In the genomic region with DNA sequence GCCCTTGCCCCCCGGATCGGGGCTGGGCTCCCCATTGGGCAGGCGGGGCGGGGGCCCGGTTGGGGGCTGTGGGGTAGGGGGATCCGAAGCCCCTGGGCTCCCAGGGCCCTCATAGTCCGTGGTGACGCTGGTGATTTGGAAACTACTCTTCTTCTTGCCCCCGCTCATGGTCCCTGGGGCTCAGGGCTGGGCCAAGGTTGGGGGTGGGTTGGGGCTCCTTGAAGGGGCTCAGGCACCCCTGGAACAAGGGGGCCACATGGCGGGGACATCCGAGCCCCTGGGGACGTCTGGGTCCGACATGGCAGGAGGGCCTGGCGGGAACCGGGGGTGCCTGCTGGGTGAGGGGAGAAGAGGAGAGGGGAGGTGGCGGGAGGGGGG, we compare ENCODE assay signal across 9 cellular contexts. TPM values are rescaled to one million over a fixed set of nuclear protein-coding genes. Genes with fewer than 3 reads are reported as not detected.
DNase-seq lines count a peak whose midpoint lies in the region; ATAC-seq and TF ChIP-seq lines count a peak whose summit lies in the region.
"Had no signal": no experiment of that assay in that cellular context is flagged by ENCODE, and none has a peak within 500 bp of the region (broad histone marks: within the 10 kb centered on the region; RNA-seq: fewer than 3 reads in every experiment).

No MANE protein-coding gene starts in this region.

- peak overlapping the region; percentile 88 to 100 (median 93) for H3K4me3 Mint-ChIP-seq in naive thymus-derived CD8-positive, alpha-beta T cell

- no peaks in the 10 kb centered on the region for H3K27me3 Mint-ChIP-seq in naive thymus-derived CD8-positive, alpha-beta T cell

- H3K79me2 ChIP-seq in KMS-11 (ENCODE audit: insufficient read depth, low read depth) = peaks cover 25% of the 10 kb centered on the region

- no peak overlapping the region for H2AFZ ChIP-seq in KMS-11 (ENCODE audit: low read depth)

- H3K4me2 ChIP-seq in KMS-11 = peak overlapping the region; percentile 67

- peak overlapping the region; percentile 63 to 96 (median 84) for H3K27ac Mint-ChIP-seq in naive thymus-derived CD8-positive, alpha-beta T cell

- H3K27me3 ChIP-seq in AG04450 (ENCODE audit: control insufficient read depth, insufficient read depth, low read length) = no peaks in the 10 kb centered on the region
- no peaks in the 10 kb centered on the region; the same call in 1 of the 2 replicates for H3K27me3 ChIP-seq in KMS-11 (ENCODE audit: insufficient read depth, low read depth)

- no peaks in the 10 kb centered on the region for H4K20me1 ChIP-seq in KMS-11 (ENCODE audit: insufficient read depth)

- peaks cover 0 to 2% (median 0%) of the 10 kb centered on the region in 9 donors for H3K9me3 Mint-ChIP-seq in naive thymus-derived CD8-positive, alpha-beta T cell

- TF ChIP-seq CTCF in AG04450 (IDR thresholded peaks at IDR 0.05; ENCODE audit: low read depth, low read length) (no peak), KMS-11 (conservative IDR thresholded peaks at IDR 0.05; ENCODE audit: low read depth, low read length) (no peak), coronary artery (IDR thresholded peaks at IDR 0.05) (no peak)

- DNase-seq in AG04450 (ENCODE audit: low read depth, low spot score) (no peak), coronary artery (ENCODE audit: low spot score) (no peak)
- DNase-seq in naive thymus-derived CD8-positive, alpha-beta T cell = no peak
- DNase-seq: SHP77 had no signal

- ATAC-seq in naive thymus-derived CD8-positive, alpha-beta T cell = no peak
- no peak for ATAC-seq in HG02852 (IDR thresholded peaks at IDR 0.05; ENCODE audit: unreplicated experiment)
- ATAC-seq in HG03457 (IDR thresholded peaks at IDR 0.05; ENCODE audit: unreplicated experiment) = no peak
- no peak for ATAC-seq in GM19395 (IDR thresholded peaks at IDR 0.05; ENCODE audit: unreplicated experiment)
- ATAC-seq in GM18861 (IDR thresholded peaks at IDR 0.05; ENCODE audit: unreplicated experiment) = no peak

- H3K4me1 Mint-ChIP-seq in naive thymus-derived CD8-positive, alpha-beta T cell = peaks cover 21 to 61% (median 56%) of the 10 kb centered on the region in 4 donors

- CTCF ChIA-PET in AG04450 (lab: Charles Lee) = interaction anchor here (1.5 to 2.0 kb wide), 2 partner anchors 9 to 12 kb away, joined by 3 to 7 read pairs; no protein-coding TSS in a partner anchor

- no peaks in the 10 kb centered on the region; the same call in 1 of the 2 replicates for H3K36me3 ChIP-seq in KMS-11 (ENCODE audit: insufficient read depth)

- H3K9ac ChIP-seq in KMS-11 = peak overlapping the region; percentile 64; the same call in 1 of the 2 replicates

- peaks cover 44% of the 10 kb centered on the region for H3K4me1 ChIP-seq in KMS-11 (ENCODE audit: low read depth, poor library complexity, severe bottlenecking)

- H3K27ac ChIP-seq in AG04450 (ENCODE audit: low read depth, low read length) = no peak overlapping the region
- H3K27ac ChIP-seq in KMS-11 = no peak overlapping the region
- H3K27ac ChIP-seq in coronary artery = peak overlapping the region; percentile 92 to 94

- H3K4me3 ChIP-seq in AG04450 (ENCODE audit: low read depth, low read length) (peak overlapping the region; percentile 94), KMS-11 (IDR thresholded peaks at IDR 0.05; ENCODE audit: insufficient read depth, low read depth, low read length) (no peak overlapping the region), coronary artery (peak overlapping the region; percentile 96)

- POLR2A ChIA-PET in AG04450 (lab: Yijun Ruan, JAX) = interaction anchor here (0.6 to 2.2 kb wide), 6 partner anchors 12 to 108 kb away, joined by 3 to 15 read pairs (median 4); a partner anchor contains a TSS
- POLR2A ChIA-PET in naive thymus-derived CD8-positive, alpha-beta T cell (lab: Charles Lee) = interaction anchor here (0.6 to 5.9 kb wide), 22 partner anchors 9 to 879 kb away, joined by 3 to 60 read pairs (median 4); a partner anchor contains a TSS

- peaks cover 0 to 39% (median 0%) of the 10 kb centered on the region in 3 donors for H3K36me3 Mint-ChIP-seq in naive thymus-derived CD8-positive, alpha-beta T cell

- peaks cover 5% of the 10 kb centered on the region; the same call in 1 of the 2 replicates for H3K9me3 ChIP-seq in AG04450 (ENCODE audit: control insufficient read depth, insufficient read depth, low read length)

RNA-seq across cellular contexts. Expression of a gene that starts 1.2 kb away (rescaled TPM):
- 10.2 and 11.3 TPM in 2 replicates for polyA plus RNA-seq in AG04450 (2011; rRNA removed)
- polyA minus RNA-seq in AG04450 (2011; rRNA and poly(A)+ RNA removed) = 9.5 and 10.8 TPM in 2 replicates
- total RNA-seq in naive thymus-derived CD8-positive, alpha-beta T cell = 100 to 1,000 TPM; 128 to 129 TPM
- polyA plus RNA-seq in naive thymus-derived CD8-positive, alpha-beta T cell = 10 to 100 TPM; 30.3 to 35.9 (median 31.0) TPM

RNA-seq across cellular contexts. Expression of a gene that starts 5.9 kb away (rescaled TPM):
- 0.35 and 0.38 TPM in 2 replicates for polyA plus RNA-seq in AG04450 (2011; rRNA removed)
- 0.14 and 0.17 TPM in 2 replicates for polyA minus RNA-seq in AG04450 (2011; rRNA and poly(A)+ RNA removed)
- total RNA-seq in naive thymus-derived CD8-positive, alpha-beta T cell = under 1 TPM in 1 of 2 experiments, not detected in 1; 0.44 TPM
- polyA plus RNA-seq in naive thymus-derived CD8-positive, alpha-beta T cell = not detected

RNA-seq across cellular contexts. Expression of a gene that starts 13.8 kb away (rescaled TPM):
- polyA plus RNA-seq in AG04450 (2011; rRNA removed) = 0.76 and 1.3 TPM in 2 replicates
- 0.32 and 0.43 TPM in 2 replicates for polyA minus RNA-seq in AG04450 (2011; rRNA and poly(A)+ RNA removed)
- 1 to 10 TPM; 4.0 to 4.5 TPM for total RNA-seq in naive thymus-derived CD8-positive, alpha-beta T cell
- under 1 TPM in 2 of 3 donors, not detected in 1; 0.28 to 0.56 TPM for polyA plus RNA-seq in naive thymus-derived CD8-positive, alpha-beta T cell

RNA-seq across cellular contexts. Expression of a gene that starts 41.6 kb away (rescaled TPM):
- 7.5 and 11.8 TPM in 2 replicates for polyA plus RNA-seq in AG04450 (2011; rRNA removed)
- polyA minus RNA-seq in AG04450 (2011; rRNA and poly(A)+ RNA removed) = 6.5 and 8.6 TPM in 2 replicates
- total RNA-seq in naive thymus-derived CD8-positive, alpha-beta T cell = 10 to 100 TPM; 63.8 to 73.0 TPM
- 10 to 100 TPM; 20.7 to 40.6 (median 27.0) TPM for polyA plus RNA-seq in naive thymus-derived CD8-positive, alpha-beta T cell

RNA-seq across cellular contexts. Expression of a gene that starts 48.2 kb away (rescaled TPM):
- 9.1 and 10.1 TPM in 2 replicates for polyA plus RNA-seq in AG04450 (2011; rRNA removed)
- 15.6 and 19.4 TPM in 2 replicates for polyA minus RNA-seq in AG04450 (2011; rRNA and poly(A)+ RNA removed)
- 10 to 100 TPM; 64.8 to 66.8 TPM for total RNA-seq in naive thymus-derived CD8-positive, alpha-beta T cell
- 10 to 100 TPM in 2 of 3 donors, 1 to 10 TPM in 1; 9.7 to 15.8 (median 11.3) TPM for polyA plus RNA-seq in naive thymus-derived CD8-positive, alpha-beta T cell

Comparison
In these comparisons a context has a peak if more than half of its experiments do, and no peak if none do; other contexts are left out.
1. H3K27ac ChIP-seq: peak in coronary artery (2 of 2); none in AG04450 (single experiment) and KMS-11 (single experiment).